Comparison of ENCODE assay signal across 8 cellular contexts in genomic region chr20:49699200-49699992, GRCh38. TPM values are rescaled to one million over a fixed set of nuclear protein-coding genes. Genes with fewer than 3 reads are reported as not detected.
A peak's percentile ranks its signal among the peaks of the same experiment; 100 is the strongest.
DNase-seq lines count a peak whose midpoint lies in the region; ATAC-seq and TF ChIP-seq lines count a peak whose summit lies in the region.

No MANE protein-coding gene starts in this region.

- no peaks in the 10 kb centered on the region for H3K9me3 ChIP-seq in suprapubic skin
- H3K9me3 ChIP-seq in spleen, result no peaks in the 10 kb centered on the region

- H3K27me3 ChIP-seq in suprapubic skin (no peaks in the 10 kb centered on the region), spleen (replicated peaks in 1 of 7) (no peaks in the 10 kb centered on the region)

- TF ChIP-seq CTCF in GM10248 (IDR thresholded peaks at IDR 0.05; ENCODE audit: control extremely low read depth, extremely low read depth, low read depth, missing control alignments) (no peak), suprapubic skin (IDR thresholded peaks at IDR 0.05) (no peak), spleen (IDR thresholded peaks at IDR 0.05 in 8 of 11, conservative IDR thresholded peaks at IDR 0.05 in 3 of 11) (no peak)

- H3K36me3 ChIP-seq in suprapubic skin, result no peaks in the 10 kb centered on the region
- no peaks in the 10 kb centered on the region for H3K36me3 ChIP-seq in spleen

- 67% methylated on average over 6 of the region's 6 CpGs for WGBS in suprapubic skin
- WGBS in spleen, 5 donors, result 33 to 60% (median 55%) methylated on average over 6 of the region's 6 CpGs

- TF ChIP-seq EP300 in suprapubic skin (IDR thresholded peaks at IDR 0.05), result no peak

- intact Hi-C loops in spleen (cut with DNase I; ENCODE audit: low total_unique reads), result no loop called here

- H3K4me3 ChIP-seq in suprapubic skin, result no peak overlapping the region
- H3K4me3 ChIP-seq in spleen, result no peak overlapping the region

- H3K4me1 ChIP-seq in suprapubic skin (peaks cover 43% of the 10 kb centered on the region), spleen (peaks cover 8 to 99% (median 85%) of the 10 kb centered on the region in 6 donors)

- CTCF ChIA-PET in GM10248 (lab: Yijun Ruan, JAX), result interaction anchor here (0.9 to 1.7 kb wide), 4 partner anchors 10 to 76 kb away, joined by 3 to 4 read pairs (median 3); no protein-coding TSS in a partner anchor

- H3K27ac ChIP-seq in suprapubic skin, result no peak overlapping the region
- peak overlapping the region in 3 of 8 donors; percentile 0 to 60 (median 47) for H3K27ac ChIP-seq in spleen

- POLR2A ChIA-PET in GM10248 (lab: Yijun Ruan, JAX), result interaction anchor here (1.6 kb wide), 1 partner anchor 51 kb away, joined by 3 read pairs; no protein-coding TSS in a partner anchor

- TF ChIP-seq POLR2A in suprapubic skin (IDR thresholded peaks at IDR 0.05) (no peak), spleen (IDR thresholded peaks at IDR 0.05) (no peak)

- peak; percentile 61 for ATAC-seq in GM21619 (IDR thresholded peaks at IDR 0.05; ENCODE audit: unreplicated experiment)

- DNase-seq in GM10248 (ENCODE audit: extremely low spot score), result peak; percentile 55
- DNase-seq in M059J (ENCODE audit: low read depth), result peak; percentile 90
- peak; percentile 45 for DNase-seq in dedifferentiated amniotic fluid mesenchymal stem cell (ENCODE audit: extremely low spot score)
- DNase-seq in suprapubic skin (ENCODE audit: low spot score in 2 of 2), result no peak
- no peak for DNase-seq in GM19238 (ENCODE audit: insufficient read length, low spot score)
- DNase-seq in spleen, result no peak
- DNase-seq in effector CD4-positive, alpha-beta T cell, result no peak

RNA-seq across cellular contexts. Expression of gene B4GALT5, which starts 14.3 kb away (rescaled TPM):
- total RNA-seq in M059J (2014; rRNA removed; shearing (Covaris generic)), result 30.2 and 46.0 TPM in 2 replicates
- total RNA-seq in suprapubic skin, result 10 to 100 TPM in 2 of 4 donors, 1 to 10 TPM in 2; 8.8 to 12.7 (median 10.1) TPM
- 10 to 100 TPM; 41.1 to 79.0 (median 63.4) TPM for total RNA-seq in spleen
- polyA plus RNA-seq in spleen, result 10 to 100 TPM in 1 of 3 donors, 1 to 10 TPM in 2; 3.9 to 15.7 (median 4.3) TPM

Comparison
In these comparisons a context has a peak if more than half of its experiments do, and no peak if none do; other contexts are left out.
1. DNase-seq: peak in GM10248 (single experiment), M059J (single experiment) and dedifferentiated amniotic fluid mesenchymal stem cell (single experiment); none in suprapubic skin (0 of 2), GM19238 (single experiment), spleen (single experiment) and effector CD4-positive, alpha-beta T cell (single experiment).